8 cellular contexts compared by ENCODE assay signal in genomic region chr4:98261291-98262271, GRCh38. TPM values are rescaled to one million over a fixed set of nuclear protein-coding genes. Genes with fewer than 3 reads are reported as not detected.
DNase-seq lines count a peak whose midpoint lies in the region; ATAC-seq and TF ChIP-seq lines count a peak whose summit lies in the region.

TSS of gene RAP1GDS1 (plus strand) at chr4:98261384. CDS start at chr4:98261566, 182 bp downstream.

- peak within 1 kb of the TSS; percentile 96 for H3K23ac ChIP-seq in neuronal stem cell (ENCODE audit: low read depth, low read length, poor library complexity)

- H3K36me3 Mint-ChIP-seq in CD4-positive, CD25-positive, alpha-beta regulatory T cell: no peaks in the 10 kb centered on the region
- H3K36me3 Mint-ChIP-seq in activated naive CD4-positive, alpha-beta T cell treated with anti-CD3 and anti-CD28 coated beads, Interleukin-2, amount 50 U/mL, for 24 hours: no peaks in the 10 kb centered on the region

- intact Hi-C loops in PC-9 (cut with micrococcal nuclease; ENCODE audit: unreplicated experiment): loop anchor here (2.0 to 5.0 kb wide), 2 partner anchors 94 to 169 kb away; no protein-coding TSS in a partner anchor
- intact Hi-C loops in testis (cut with DNase I; ENCODE audit: low total_unique reads): no loop called here

- H3K4me3 Mint-ChIP-seq in CD4-positive, CD25-positive, alpha-beta regulatory T cell: peak within 1 kb of the TSS; percentile 94 to 99 (median 95)
- peak within 1 kb of the TSS; percentile 100 for H3K4me3 Mint-ChIP-seq in activated naive CD4-positive, alpha-beta T cell treated with anti-CD3 and anti-CD28 coated beads, Interleukin-2, amount 50 U/mL, for 24 hours

- POLR2A ChIA-PET in PC-9 (lab: Charles Lee; ENCODE audit: unreplicated experiment): interaction anchor here (0.6 kb wide), 4 partner anchors 116 to 453 kb away, joined by 3 to 7 read pairs (median 4); no protein-coding TSS in a partner anchor

- peak within 1 kb of the TSS; percentile 73 for H2BK12ac ChIP-seq in neuronal stem cell (ENCODE audit: low read length)

- peak within 1 kb of the TSS; percentile 99 for H2AFZ ChIP-seq in PC-9
- peak within 1 kb of the TSS; percentile 97 for H2AFZ ChIP-seq in neuronal stem cell (ENCODE audit: low read length)

- no peaks in the 10 kb centered on the region for H3K36me3 ChIP-seq in CD4-positive, CD25-positive, alpha-beta regulatory T cell (ENCODE audit: control insufficient read depth, insufficient read depth, low read length)
- H3K36me3 ChIP-seq in PC-9 (ENCODE audit: low read depth) (no peaks in the 10 kb centered on the region), gastroesophageal sphincter (no peaks in the 10 kb centered on the region), neuronal stem cell (replicated peaks in 1 of 2; ENCODE audit: control insufficient read depth in 2 of 2, insufficient read depth in 2 of 2, low read length in 2 of 2) (no peaks in the 10 kb centered on the region), testis (ENCODE audit: low read depth, missing control alignments) (no peaks in the 10 kb centered on the region)

- WGBS in gastroesophageal sphincter (ENCODE audit: low coverage in 1 of 2), 2 donors: 0 to 2% methylated on average over 4 to 10 of the region's 103 CpGs
- WGBS in neuronal stem cell (ENCODE audit: extremely low coverage in 2 of 2, insufficient read length in 2 of 2, insufficient replicate concordance in 1 of 2), 2 donors: no CpG with 5 or more reads among the region's 103 CpGs
- WGBS in testis, 2 donors: 0% methylated on average over 57 to 80 of the region's 103 CpGs

- no peaks in the 10 kb centered on the region for H3K79me1 ChIP-seq in neuronal stem cell (ENCODE audit: low read depth, low read length)

- peak within 1 kb of the TSS; percentile 93 for H2BK5ac ChIP-seq in neuronal stem cell (ENCODE audit: low read length)

- no peaks in the 10 kb centered on the region for H3K9me3 Mint-ChIP-seq in CD4-positive, CD25-positive, alpha-beta regulatory T cell
- no peaks in the 10 kb centered on the region for H3K9me3 Mint-ChIP-seq in activated naive CD4-positive, alpha-beta T cell treated with anti-CD3 and anti-CD28 coated beads, Interleukin-2, amount 50 U/mL, for 24 hours

- H3K9me3 ChIP-seq in CD4-positive, CD25-positive, alpha-beta regulatory T cell (ENCODE audit: control insufficient read depth in 2 of 2, low read length in 2 of 2): no peaks in the 10 kb centered on the region
- H3K9me3 ChIP-seq in PC-9 (ENCODE audit: insufficient read depth, low read depth) (no peaks in the 10 kb centered on the region), gastroesophageal sphincter (no peaks in the 10 kb centered on the region), neuronal stem cell (replicated peaks in 1 of 2; ENCODE audit: control insufficient read depth in 2 of 2, insufficient read depth in 1 of 2, low read depth in 1 of 2, low read length in 2 of 2) (no peaks in the 10 kb centered on the region), testis (no peaks in the 10 kb centered on the region)

- H3K79me2 ChIP-seq in PC-9 (ENCODE audit: low read depth): peaks cover 62% of the 10 kb centered on the region

- H2BK120ac ChIP-seq in neuronal stem cell (ENCODE audit: low read depth, low read length): peak within 1 kb of the TSS; percentile 72

- no peaks in the 10 kb centered on the region for H3K9me2 ChIP-seq in PC-9 (ENCODE audit: insufficient read depth)

- peak within 1 kb of the TSS; percentile 38 for H3K4ac ChIP-seq in neuronal stem cell (ENCODE audit: low read length)

- no peak for TF ChIP-seq EP300 in gastroesophageal sphincter (IDR thresholded peaks at IDR 0.05)

- TF ChIP-seq POLR2A in gastroesophageal sphincter (IDR thresholded peaks at IDR 0.05) (no peak), testis (IDR thresholded peaks at IDR 0.05) (no peak)

- peak within 1 kb of the TSS; percentile 87 for H3K27ac ChIP-seq in CD4-positive, CD25-positive, alpha-beta regulatory T cell (ENCODE audit: insufficient read depth, low read length, poor library complexity, severe bottlenecking)
- H3K27ac ChIP-seq in PC-9 (peak within 1 kb of the TSS; percentile 89), gastroesophageal sphincter (peak within 1 kb of the TSS; percentile 74 to 98 (median 94)), neuronal stem cell (replicated peaks; ENCODE audit: low read length) (peak within 1 kb of the TSS; percentile 99), testis (peak within 1 kb of the TSS; percentile 98)

- H3K4me2 ChIP-seq in PC-9 (peak within 1 kb of the TSS; percentile 96), neuronal stem cell (ENCODE audit: insufficient read depth, low read length, poor library complexity, severe bottlenecking) (peak within 1 kb of the TSS; percentile 91)

- H4K91ac ChIP-seq in neuronal stem cell (ENCODE audit: low read depth, low read length, poor library complexity): peak within 1 kb of the TSS; percentile 38

- H3K14ac ChIP-seq in neuronal stem cell (ENCODE audit: low read length): peak within 1 kb of the TSS; percentile 49

- CTCF ChIA-PET in PC-9 (lab: Charles Lee): interaction anchor here (0.7 kb wide), 1 partner anchor 72 kb away, joined by 3 read pairs; no protein-coding TSS in a partner anchor

- H3K27me3 ChIP-seq in CD4-positive, CD25-positive, alpha-beta regulatory T cell (ENCODE audit: control insufficient read depth, insufficient read depth, low read length): no peaks in the 10 kb centered on the region
- no peaks in the 10 kb centered on the region for H3K27me3 ChIP-seq in PC-9 (ENCODE audit: insufficient read depth, low read depth)
- no peaks in the 10 kb centered on the region for H3K27me3 ChIP-seq in gastroesophageal sphincter
- no peaks in the 10 kb centered on the region for H3K27me3 ChIP-seq in neuronal stem cell (ENCODE audit: control insufficient read depth in 3 of 3, insufficient read depth in 3 of 3, low read depth in 1 of 3, low read length in 3 of 3)
- H3K27me3 ChIP-seq in testis: no peaks in the 10 kb centered on the region

- H4K20me1 ChIP-seq in PC-9 (ENCODE audit: insufficient read depth): no peaks in the 10 kb centered on the region

- peak; percentile 64 to 66 for ATAC-seq in CD4-positive, CD25-positive, alpha-beta regulatory T cell (ENCODE audit: low read depth in 2 of 2)
- ATAC-seq in GM19397 (IDR thresholded peaks at IDR 0.05; ENCODE audit: unreplicated experiment) (peak; percentile 20), HG03521 (IDR thresholded peaks at IDR 0.05; ENCODE audit: unreplicated experiment) (peak; percentile 14), gastroesophageal sphincter (peak; percentile 19)

- peak within 1 kb of the TSS; percentile 94 for H3K18ac ChIP-seq in neuronal stem cell (ENCODE audit: low read length)

- peak within 1 kb of the TSS; percentile 3 for H2AK5ac ChIP-seq in neuronal stem cell (ENCODE audit: low read depth, low read length)

- peak within 1 kb of the TSS; percentile 91 to 96 (median 95) for H3K27ac Mint-ChIP-seq in CD4-positive, CD25-positive, alpha-beta regulatory T cell
- H3K27ac Mint-ChIP-seq in activated naive CD4-positive, alpha-beta T cell treated with anti-CD3 and anti-CD28 coated beads, Interleukin-2, amount 50 U/mL, for 24 hours: peak within 1 kb of the TSS; percentile 95

- peak within 1 kb of the TSS; percentile 89 for H3K4me3 ChIP-seq in CD4-positive, CD25-positive, alpha-beta regulatory T cell (ENCODE audit: low read depth, low read length)
- peak within 1 kb of the TSS; percentile 88 for H3K4me3 ChIP-seq in PC-9
- H3K4me3 ChIP-seq in gastroesophageal sphincter: peak within 1 kb of the TSS; percentile 82 to 84
- peak within 1 kb of the TSS; percentile 87 to 100 for H3K4me3 ChIP-seq in neuronal stem cell (ENCODE audit: low read length in 2 of 2)
- H3K4me3 ChIP-seq in testis: peak within 1 kb of the TSS; percentile 92 to 95

- H3K4me1 Mint-ChIP-seq in CD4-positive, CD25-positive, alpha-beta regulatory T cell: peaks cover 40 to 56% (median 49%) of the 10 kb centered on the region in 4 donors
- peaks cover 59% of the 10 kb centered on the region for H3K4me1 Mint-ChIP-seq in activated naive CD4-positive, alpha-beta T cell treated with anti-CD3 and anti-CD28 coated beads, Interleukin-2, amount 50 U/mL, for 24 hours

- H3K27me3 Mint-ChIP-seq in CD4-positive, CD25-positive, alpha-beta regulatory T cell: no peaks in the 10 kb centered on the region
- H3K27me3 Mint-ChIP-seq in activated naive CD4-positive, alpha-beta T cell treated with anti-CD3 and anti-CD28 coated beads, Interleukin-2, amount 50 U/mL, for 24 hours: no peaks in the 10 kb centered on the region

- DNase-seq in CD4-positive, CD25-positive, alpha-beta regulatory T cell: peak; percentile 54 to 79 (median 73)
- DNase-seq in PC-9 (peak; percentile 11 to 57), neuronal stem cell (ENCODE audit: low spot score) (peak; percentile 35), testis (peak; percentile 62)

- peak within 1 kb of the TSS; percentile 91 for H3K9ac ChIP-seq in neuronal stem cell (ENCODE audit: low read depth, low read length, poor library complexity)

- no TSS peak for BruUV-seq in PC-9 (replicated peaks; lab: Mats Ljungman, UMichigan)

- peaks cover 18% of the 10 kb centered on the region; the same call in 1 of the 2 replicates for H3F3A ChIP-seq in PC-9 (ENCODE audit: insufficient read depth, low read depth)

- no peak for TF ChIP-seq CTCF in PC-9 (conservative IDR thresholded peaks at IDR 0.05)
- TF ChIP-seq CTCF in gastroesophageal sphincter (IDR thresholded peaks at IDR 0.05): peak in 1 of 4 experiments; percentile 10
- no peak for TF ChIP-seq CTCF in testis (IDR thresholded peaks at IDR 0.05)

- peak within 1 kb of the TSS; percentile 85 for H2BK15ac ChIP-seq in neuronal stem cell (ENCODE audit: low read length)

- peaks cover 36% of the 10 kb centered on the region for H3K4me1 ChIP-seq in CD4-positive, CD25-positive, alpha-beta regulatory T cell (ENCODE audit: control insufficient read depth, insufficient read depth, low read length, poor library complexity, severe bottlenecking)
- H3K4me1 ChIP-seq in PC-9 (replicated peaks; ENCODE audit: insufficient read depth) (peaks cover 28% of the 10 kb centered on the region), gastroesophageal sphincter (peaks cover 3 to 36% (median 12%) of the 10 kb centered on the region in 3 donors), neuronal stem cell (ENCODE audit: control insufficient read depth in 2 of 2, insufficient read depth in 1 of 2, low read depth in 1 of 2, low read length in 2 of 2) (peaks cover 3 to 4% of the 10 kb centered on the region in 2 donors), testis (peaks cover 6% of the 10 kb centered on the region)

- peak within 1 kb of the TSS; percentile 29 for H4K8ac ChIP-seq in neuronal stem cell (ENCODE audit: low read depth, low read length)

RNA-seq across cellular contexts. Expression of gene RAP1GDS1, which starts in this region (rescaled TPM):
- total RNA-seq in CD4-positive, CD25-positive, alpha-beta regulatory T cell: 54.7 TPM
- polyA plus RNA-seq in CD4-positive, CD25-positive, alpha-beta regulatory T cell: 10 to 100 TPM; 40.4 to 68.8 (median 48.9) TPM
- total RNA-seq in PC-9 (2021) (21.5 and 25.7 TPM in 2 replicates), gastroesophageal sphincter (10 to 100 TPM; 30.9 to 46.1 (median 40.5) TPM), testis (10 to 100 TPM; 34.2 to 38.0 TPM)
- 18.5 TPM for polyA plus RNA-seq in neuronal stem cell (2013, experiment 1 of 2)
- polyA plus RNA-seq in neuronal stem cell (2013, experiment 2 of 2): 17.8 TPM
- 37.2 TPM for polyA plus RNA-seq in testis (ENCODE audit: insufficient read depth, low read depth, low replicate concordance)

Comparison
In these comparisons a context has a peak if more than half of its experiments do, and no peak if none do; other contexts are left out.
1. Peak in every context shown above with its lines: DNase-seq, ATAC-seq, H3K4me3 ChIP-seq and H3K27ac ChIP-seq.
2. ATAC-seq: peak in every context shown above with its lines; median percentile 65 in CD4-positive, CD25-positive, alpha-beta regulatory T cell; 20 in GM19397; 19 in gastroesophageal sphincter; 14 in HG03521.